8 cellular contexts compared by ENCODE assay signal in genomic region chr5:36090033-36090432, GRCh38. TPM values are rescaled to one million over a fixed set of nuclear protein-coding genes. Genes with fewer than 3 reads are reported as not detected.
DNase-seq lines count a peak whose midpoint lies in the region; ATAC-seq and TF ChIP-seq lines count a peak whose summit lies in the region.

No MANE protein-coding gene starts in this region.

- no peaks in the 10 kb centered on the region for H3K36me3 Mint-ChIP-seq in activated CD4-positive, alpha-beta T cell treated with anti-CD3 and anti-CD28 coated beads, Interleukin-2, amount 10 ng/mL, durations not matched to agents 7 days and 5 days (ENCODE audit: low read depth)
- H3K36me3 Mint-ChIP-seq in naive thymus-derived CD8-positive, alpha-beta T cell = peaks cover 0 to 9% (median 0%) of the 10 kb centered on the region in 3 donors

- no peak overlapping the region for H3K27ac Mint-ChIP-seq in activated CD4-positive, alpha-beta T cell treated with anti-CD3 and anti-CD28 coated beads, Interleukin-2, amount 10 ng/mL, durations not matched to agents 7 days and 5 days
- no peak overlapping the region for H3K27ac Mint-ChIP-seq in naive thymus-derived CD8-positive, alpha-beta T cell

- H3K36me3 ChIP-seq in smooth muscle cell (ENCODE audit: low read depth) (no peaks in the 10 kb centered on the region), spleen (no peaks in the 10 kb centered on the region)

- H3K4me3 Mint-ChIP-seq in activated CD4-positive, alpha-beta T cell treated with anti-CD3 and anti-CD28 coated beads, Interleukin-2, amount 10 ng/mL, durations not matched to agents 7 days and 5 days = no peak overlapping the region
- H3K4me3 Mint-ChIP-seq in naive thymus-derived CD8-positive, alpha-beta T cell = no peak overlapping the region

- CTCF ChIA-PET in activated CD4-positive, alpha-beta T cell treated with anti-CD3 and anti-CD28 coated beads, Interleukin-2, amount 10 ng/mL, durations not matched to agents 7 days and 5 days (lab: Charles Lee) = interaction anchor here (0.6 to 3.4 kb wide), 4 partner anchors 9 to 1124 kb away, joined by 3 to 9 read pairs (median 4); no protein-coding TSS in a partner anchor

- no peak overlapping the region for H3K27ac ChIP-seq in smooth muscle cell (ENCODE audit: low read depth)
- no peak overlapping the region for H3K27ac ChIP-seq in spleen

- POLR2A ChIA-PET in activated CD4-positive, alpha-beta T cell treated with anti-CD3 and anti-CD28 coated beads, Interleukin-2, amount 10 ng/mL, durations not matched to agents 7 days and 5 days (lab: Charles Lee) = no interaction called here
- POLR2A ChIA-PET in naive thymus-derived CD8-positive, alpha-beta T cell (lab: Charles Lee) = no interaction called here

- no peaks in the 10 kb centered on the region for H4K20me1 ChIP-seq in smooth muscle cell (ENCODE audit: low read depth)

- H3K79me2 ChIP-seq in smooth muscle cell (ENCODE audit: low read depth) = no peaks in the 10 kb centered on the region

- H3K4me1 ChIP-seq in smooth muscle cell (ENCODE audit: low read depth) = no peaks in the 10 kb centered on the region
- no peaks in the 10 kb centered on the region for H3K4me1 ChIP-seq in spleen

- H3K27me3 Mint-ChIP-seq in activated CD4-positive, alpha-beta T cell treated with anti-CD3 and anti-CD28 coated beads, Interleukin-2, amount 10 ng/mL, durations not matched to agents 7 days and 5 days = peaks cover 34% of the 10 kb centered on the region
- peaks cover 11 to 22% (median 14%) of the 10 kb centered on the region in 5 donors for H3K27me3 Mint-ChIP-seq in naive thymus-derived CD8-positive, alpha-beta T cell

- no peaks in the 10 kb centered on the region for H3K27me3 ChIP-seq in smooth muscle cell (ENCODE audit: low read depth)
- H3K27me3 ChIP-seq in spleen (replicated peaks in 1 of 7) = no peaks in the 10 kb centered on the region

- WGBS in smooth muscle cell (ENCODE audit: low lambda C conversion rate) = 29% methylated on average over 1 of the region's 1 CpG
- WGBS in spleen, 5 donors = 22 to 50% (median 45%) methylated on average over 1 of the region's 1 CpG

- no peaks in the 10 kb centered on the region for H3K9me3 ChIP-seq in smooth muscle cell (replicated peaks; ENCODE audit: low read depth)
- peaks cover 0 to 16% (median 9%) of the 10 kb centered on the region in 8 donors for H3K9me3 ChIP-seq in spleen

- peak; percentile 43 for TF ChIP-seq CTCF in HFF-Myc (IDR thresholded peaks at IDR 0.05; ENCODE audit: low read depth, low read length, missing control alignments)
- peak; percentile 54 for TF ChIP-seq CTCF in cardiac fibroblast (IDR thresholded peaks at IDR 0.05; ENCODE audit: low read depth, low read length)
- peak; percentile 16 for TF ChIP-seq CTCF in smooth muscle cell (IDR thresholded peaks at IDR 0.05; ENCODE audit: borderline replicate concordance, insufficient read depth, poor library complexity, severe bottlenecking)
- peak in 4 of 11 experiments; percentile 10 to 20 (median 16) for TF ChIP-seq CTCF in spleen (IDR thresholded peaks at IDR 0.05 in 8 of 11, conservative IDR thresholded peaks at IDR 0.05 in 3 of 11)

- no peak for ATAC-seq in naive thymus-derived CD8-positive, alpha-beta T cell

- no peaks in the 10 kb centered on the region for H3F3A ChIP-seq in smooth muscle cell (ENCODE audit: low read depth)

- H3K4me2 ChIP-seq in smooth muscle cell = no peak overlapping the region

- no peak overlapping the region for H2AFZ ChIP-seq in smooth muscle cell (ENCODE audit: low read depth)

- no peak overlapping the region for H3K9ac ChIP-seq in smooth muscle cell (ENCODE audit: low read depth)

- DNase-seq in activated CD4-positive, alpha-beta T cell treated with anti-CD3 and anti-CD28 coated beads, Interleukin-2, amount 10 ng/mL, durations not matched to agents 7 days and 5 days = peak; percentile 19
- DNase-seq in activated CD4-positive, alpha-beta T cell treated with anti-CD3 and anti-CD28 coated beads, Interleukin-2, amount 50 U/mL, for 48 hours = no peak
- DNase-seq in HFF-Myc (ENCODE audit: extremely low read depth, low read depth) = peak; percentile 36
- DNase-seq in NCI-H1694 (lab: John Stamatoyannopoulos, UW) = peak; percentile 42
- peak; percentile 21 to 43 for DNase-seq in cardiac fibroblast (ENCODE audit: low read depth in 2 of 2)
- no peak for DNase-seq in smooth muscle cell (lab: John Stamatoyannopoulos, UW; ENCODE audit: unreplicated experiment)
- DNase-seq in spleen = no peak
- DNase-seq in naive thymus-derived CD8-positive, alpha-beta T cell = no peak

- TF ChIP-seq POLR2A in spleen (IDR thresholded peaks at IDR 0.05) = no peak

- intact Hi-C loops in spleen (cut with DNase I; ENCODE audit: low total_unique reads) = no loop called here

- no peaks in the 10 kb centered on the region for H3K4me1 Mint-ChIP-seq in activated CD4-positive, alpha-beta T cell treated with anti-CD3 and anti-CD28 coated beads, Interleukin-2, amount 10 ng/mL, durations not matched to agents 7 days and 5 days
- no peaks in the 10 kb centered on the region for H3K4me1 Mint-ChIP-seq in naive thymus-derived CD8-positive, alpha-beta T cell

- peaks cover 2% of the 10 kb centered on the region for H3K9me3 Mint-ChIP-seq in activated CD4-positive, alpha-beta T cell treated with anti-CD3 and anti-CD28 coated beads, Interleukin-2, amount 10 ng/mL, durations not matched to agents 7 days and 5 days
- peaks cover 2 to 20% (median 12%) of the 10 kb centered on the region in 9 donors for H3K9me3 Mint-ChIP-seq in naive thymus-derived CD8-positive, alpha-beta T cell

- no peak overlapping the region for H3K4me3 ChIP-seq in HFF-Myc (replicated peaks; ENCODE audit: low read depth, low read length)
- no peak overlapping the region for H3K4me3 ChIP-seq in cardiac fibroblast (replicated peaks in 1 of 2; ENCODE audit: low read depth in 2 of 2, low read length in 2 of 2)
- no peak overlapping the region for H3K4me3 ChIP-seq in smooth muscle cell
- H3K4me3 ChIP-seq in spleen = no peak overlapping the region

RNA-seq across cellular contexts. Expression of gene UGT3A2, which starts 23.4 kb away (rescaled TPM):
- total RNA-seq in activated CD4-positive, alpha-beta T cell treated with anti-CD3 and anti-CD28 coated beads, Interleukin-2, amount 10 ng/mL, durations not matched to agents 7 days and 5 days = not detected
- total RNA-seq in smooth muscle cell (0.67 TPM in 1 of 2 replicates, not detected in the other), spleen (1 to 10 TPM in 4 of 7 donors, under 1 TPM in 1, not detected in 2; 0.94 to 2.2 (median 1.2) TPM)
- polyA plus RNA-seq in smooth muscle cell (0.54 TPM in 1 of 2 replicates, not detected in the other), spleen (under 1 TPM; 0.04 to 0.48 (median 0.11) TPM)
- total RNA-seq in naive thymus-derived CD8-positive, alpha-beta T cell = not detected
- polyA plus RNA-seq in naive thymus-derived CD8-positive, alpha-beta T cell = not detected

Comparison
In these comparisons a context has a peak if more than half of its experiments do, and no peak if none do; other contexts are left out.
1. DNase-seq: peak in activated CD4-positive, alpha-beta T cell treated with anti-CD3 and anti-CD28 coated beads, Interleukin-2, amount 10 ng/mL, durations not matched to agents 7 days and 5 days (single experiment), HFF-Myc (single experiment), NCI-H1694 (single experiment) and cardiac fibroblast (2 of 2); none in activated CD4-positive, alpha-beta T cell treated with anti-CD3 and anti-CD28 coated beads, Interleukin-2, amount 50 U/mL, for 48 hours (0 of 2), smooth muscle cell (single experiment), spleen (single experiment) and naive thymus-derived CD8-positive, alpha-beta T cell (0 of 10).